ENCODE assay signal across 8 cellular contexts in genomic region chr3:185152433-185153169, GRCh38. TPM values are rescaled to one million over a fixed set of nuclear protein-coding genes. Genes with fewer than 3 reads are reported as not detected.
A peak's percentile ranks its signal among the peaks of the same experiment; 100 is the strongest.
DNase-seq lines count a peak whose midpoint lies in the region; ATAC-seq and TF ChIP-seq lines count a peak whose summit lies in the region.

A gene with protein sequence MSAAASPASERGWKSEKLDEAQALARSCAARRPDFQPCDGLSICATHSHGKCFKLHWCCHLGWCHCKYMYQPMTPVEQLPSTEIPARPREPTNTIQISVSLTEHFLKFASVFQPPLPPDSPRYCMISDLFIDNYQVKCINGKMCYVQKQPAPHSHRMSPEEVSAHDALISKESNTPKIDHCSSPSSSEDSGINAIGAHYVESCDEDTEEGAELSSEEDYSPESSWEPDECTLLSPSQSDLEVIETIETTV (minus strand): TSS chr3:185153060. CDS start chr3:185152823, 237 bp downstream.

- H3K27ac ChIP-seq in angular gyrus (ENCODE audit: low read depth, low read length) = peak within 1 kb of the TSS; percentile 80
- peak within 1 kb of the TSS; percentile 64 to 92 (median 82) for H3K27ac ChIP-seq in heart right ventricle

- H3K4me1 ChIP-seq in heart right ventricle = peaks cover 0 to 27% (median 11%) of the 10 kb centered on the region in 9 donors

- no peaks in the 10 kb centered on the region for H3K36me3 ChIP-seq in heart right ventricle

- WGBS in heart right ventricle, 2 donors = 1% methylated on average over 100 to 110 of the region's 110 CpGs

- DNase-seq in D341Med (ENCODE audit: low spot score) (peak; percentile 92), NCI-H345 (lab: John Stamatoyannopoulos, UW) (peak; percentile 78), heart right ventricle (peak; percentile 67 to 76), osteocyte (ENCODE audit: extremely low spot score, unreplicated experiment) (peak; percentile 90)

- peaks cover 14% of the 10 kb centered on the region for H3K4me1 Mint-ChIP-seq in osteocyte (ENCODE audit: unreplicated experiment)

- TF ChIP-seq CTCF in heart right ventricle (IDR thresholded peaks at IDR 0.05) (peak in 2 of 9 donors; percentile 5 to 22), osteocyte (IDR thresholded peaks at IDR 0.05) (no peak)

- H3K9me3 Mint-ChIP-seq in osteocyte (ENCODE audit: unreplicated experiment) = no peaks in the 10 kb centered on the region

- H3K9me3 ChIP-seq in heart right ventricle = no peaks in the 10 kb centered on the region

- peaks cover 0 to 79% (median 31%) of the 10 kb centered on the region in 7 donors for H3K27me3 ChIP-seq in heart right ventricle

- peak within 1 kb of the TSS; percentile 87 for H3K27ac Mint-ChIP-seq in osteocyte (ENCODE audit: unreplicated experiment)

- intact Hi-C loops in heart right ventricle (cut with DNase I) = loop anchor here in 1 of 10 donors (10.0 kb wide), 1 partner anchor 62 kb away; no protein-coding TSS in a partner anchor

- no peaks in the 10 kb centered on the region for H3K36me3 Mint-ChIP-seq in osteocyte (ENCODE audit: unreplicated experiment)

- H3K4me3 ChIP-seq in heart right ventricle = peak within 1 kb of the TSS; percentile 51 to 76 (median 64)

- peak; percentile 51 for ATAC-seq in GM21576 (IDR thresholded peaks at IDR 0.05; ENCODE audit: unreplicated experiment)
- ATAC-seq in heart right ventricle = peak; percentile 43 to 87 (median 80)
- no peak for ATAC-seq in GM21529 (IDR thresholded peaks at IDR 0.05; ENCODE audit: unreplicated experiment)
- ATAC-seq in HG03139 (IDR thresholded peaks at IDR 0.05; ENCODE audit: unreplicated experiment) = no peak

- peak within 1 kb of the TSS; percentile 91 for H3K4me3 Mint-ChIP-seq in osteocyte (ENCODE audit: unreplicated experiment)

- peaks cover 13% of the 10 kb centered on the region for H3K27me3 Mint-ChIP-seq in osteocyte (ENCODE audit: unreplicated experiment)

RNA-seq across cellular contexts. Expression of the gene that starts here (rescaled TPM):
- total RNA-seq in heart right ventricle (1 to 10 TPM; 1.4 to 2.2 (median 1.7) TPM), osteocyte (4.8 and 5.0 TPM in 2 replicates)
- polyA plus RNA-seq in heart right ventricle = 1 to 10 TPM in 1 of 2 donors, under 1 TPM in 1; 0.75 to 1.2 TPM

Comparison
In these comparisons a context has a peak if more than half of its experiments do, and no peak if none do; other contexts are left out.
1. ATAC-seq: peak in GM21576 (single experiment) and heart right ventricle (8 of 8); none in GM21529 (single experiment) and HG03139 (single experiment).
2. Peak in every context shown above with its lines, with median percentiles within 50 percentile points of each other: DNase-seq.